Comparison of ENCODE assay signal across 8 cellular contexts in the genomic region with DNA sequence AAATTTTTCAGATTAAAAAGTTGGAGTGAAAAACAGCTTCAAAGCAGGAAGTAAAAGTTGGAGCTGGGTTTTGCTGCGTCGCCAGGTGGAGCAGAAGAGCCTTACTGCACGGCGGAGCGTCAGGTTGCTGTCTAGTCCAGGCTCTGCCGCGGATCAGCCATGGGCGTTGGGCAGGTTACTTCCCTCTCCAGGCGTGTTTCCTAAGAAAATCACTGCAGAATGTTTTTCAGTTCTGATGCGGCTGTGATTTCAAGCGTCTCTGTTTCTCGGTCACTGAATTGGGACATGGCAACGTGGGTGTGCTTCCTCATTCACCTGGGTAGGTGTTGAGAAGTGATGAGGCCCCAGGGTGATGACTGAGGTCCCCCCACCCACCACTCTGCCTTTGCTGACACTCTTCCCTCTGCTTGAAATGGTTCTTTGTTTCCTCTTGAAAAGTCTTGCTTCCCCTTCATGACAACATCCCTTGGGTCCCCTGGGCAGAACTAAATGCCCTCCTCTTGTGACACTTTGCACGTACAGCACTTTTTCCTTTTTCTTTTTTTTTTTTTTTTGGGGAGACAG. TPM values are rescaled to one million over a fixed set of nuclear protein-coding genes. Genes with fewer than 3 reads are reported as not detected.
DNase-seq lines count a peak whose midpoint lies in the region; ATAC-seq and TF ChIP-seq lines count a peak whose summit lies in the region.

No MANE protein-coding gene starts in this region.

- H3K9me3 ChIP-seq in psoas muscle: no peaks in the 10 kb centered on the region
- no peaks in the 10 kb centered on the region for H3K9me3 ChIP-seq in smooth muscle cell (replicated peaks; ENCODE audit: low read depth)

- H3K4me3 Mint-ChIP-seq in activated CD8-positive, alpha-beta T cell treated with anti-CD3 and anti-CD28 coated beads, Interleukin-2, amount 10 ng/mL, durations not matched to agents 7 days and 5 days: peak overlapping the region; percentile 91

- H3K4me3 ChIP-seq in psoas muscle (no peak overlapping the region), smooth muscle cell (no peak overlapping the region)

- CTCF ChIA-PET in activated CD8-positive, alpha-beta T cell treated with anti-CD3 and anti-CD28 coated beads, Interleukin-2, amount 10 ng/mL, durations not matched to agents 7 days and 5 days (lab: Charles Lee): interaction anchor here (1.0 to 14.6 kb wide), 17 partner anchors 7 to 213 kb away, joined by 3 to 321 read pairs (median 9); a partner anchor contains a TSS

- peaks cover 25% of the 10 kb centered on the region for H3K79me2 ChIP-seq in smooth muscle cell (ENCODE audit: low read depth)

- H3K27ac ChIP-seq in psoas muscle: no peak overlapping the region
- no peak overlapping the region for H3K27ac ChIP-seq in smooth muscle cell (ENCODE audit: low read depth)

- H3K27me3 Mint-ChIP-seq in activated CD8-positive, alpha-beta T cell treated with anti-CD3 and anti-CD28 coated beads, Interleukin-2, amount 10 ng/mL, durations not matched to agents 7 days and 5 days (ENCODE audit: low read depth): no peaks in the 10 kb centered on the region

- WGBS in psoas muscle, 3 donors: 84 to 86% (median 85%) methylated on average over 14 of the region's 14 CpGs
- WGBS in smooth muscle cell (ENCODE audit: low lambda C conversion rate): 91% methylated on average over 14 of the region's 14 CpGs

- no peaks in the 10 kb centered on the region for H3F3A ChIP-seq in smooth muscle cell (ENCODE audit: low read depth)

- no peak overlapping the region for H3K4me2 ChIP-seq in smooth muscle cell

- H3K27ac Mint-ChIP-seq in activated CD8-positive, alpha-beta T cell treated with anti-CD3 and anti-CD28 coated beads, Interleukin-2, amount 10 ng/mL, durations not matched to agents 7 days and 5 days: peak overlapping the region; percentile 93

- ATAC-seq in HG03565 (IDR thresholded peaks at IDR 0.05; ENCODE audit: unreplicated experiment) (peak; percentile 25), psoas muscle (no peak)
- ATAC-seq in activated CD8-positive, alpha-beta T cell treated with anti-CD3 and anti-CD28 coated beads, Interleukin-2, amount 10 ng/mL, durations not matched to agents 7 days and 5 days: no peak

- H4K20me1 ChIP-seq in smooth muscle cell (ENCODE audit: low read depth): peaks cover 85% of the 10 kb centered on the region

- POLR2A ChIA-PET in activated CD8-positive, alpha-beta T cell treated with anti-CD3 and anti-CD28 coated beads, Interleukin-2, amount 10 ng/mL, durations not matched to agents 7 days and 5 days (lab: Charles Lee): interaction anchor here (1.2 to 8.4 kb wide), 6 partner anchors 7 to 33 kb away, joined by 3 to 170 read pairs (median 6); a partner anchor contains a TSS

- H3K36me3 Mint-ChIP-seq in activated CD8-positive, alpha-beta T cell treated with anti-CD3 and anti-CD28 coated beads, Interleukin-2, amount 10 ng/mL, durations not matched to agents 7 days and 5 days (ENCODE audit: low read depth): peaks cover 91% of the 10 kb centered on the region

- peaks cover 63% of the 10 kb centered on the region for H3K4me1 Mint-ChIP-seq in activated CD8-positive, alpha-beta T cell treated with anti-CD3 and anti-CD28 coated beads, Interleukin-2, amount 10 ng/mL, durations not matched to agents 7 days and 5 days (ENCODE audit: low read depth)

- intact Hi-C loops in psoas muscle (cut with DNase I): no loop called here

- H3K9me3 Mint-ChIP-seq in activated CD8-positive, alpha-beta T cell treated with anti-CD3 and anti-CD28 coated beads, Interleukin-2, amount 10 ng/mL, durations not matched to agents 7 days and 5 days (ENCODE audit: insufficient read depth): no peaks in the 10 kb centered on the region

- H3K36me3 ChIP-seq in psoas muscle (ENCODE audit: insufficient read depth in 1 of 2, low read depth in 1 of 2): no peaks in the 10 kb centered on the region
- H3K36me3 ChIP-seq in smooth muscle cell (ENCODE audit: low read depth): no peaks in the 10 kb centered on the region

- DNase-seq in GM10266 (ENCODE audit: extremely low spot score): no peak
- peak; percentile 78 for DNase-seq in activated CD8-positive, alpha-beta T cell treated with anti-CD3 and anti-CD28 coated beads, Interleukin-2, amount 10 ng/mL, durations not matched to agents 7 days and 5 days
- DNase-seq in kidney tubule cell (ENCODE audit: low spot score): peak; percentile 50
- no peak for DNase-seq in GOT3 (lab: John Stamatoyannopoulos, UW)
- DNase-seq in psoas muscle: no peak
- no peak for DNase-seq in smooth muscle cell (lab: John Stamatoyannopoulos, UW; ENCODE audit: unreplicated experiment)
- no peak for DNase-seq in NCI-H2171 treated with DMSO at 0.1 percent for 48 hours (lab: John Stamatoyannopoulos, UW)

- H3K4me1 ChIP-seq in psoas muscle: peaks cover 7% of the 10 kb centered on the region
- H3K4me1 ChIP-seq in smooth muscle cell (ENCODE audit: low read depth): no peaks in the 10 kb centered on the region

- no peaks in the 10 kb centered on the region for H3K27me3 ChIP-seq in psoas muscle (ENCODE audit: insufficient read depth in 3 of 3, low read length in 2 of 3)
- H3K27me3 ChIP-seq in smooth muscle cell (ENCODE audit: low read depth): no peaks in the 10 kb centered on the region

- no peak overlapping the region for H3K9ac ChIP-seq in smooth muscle cell (ENCODE audit: low read depth)

- no peak overlapping the region for H2AFZ ChIP-seq in smooth muscle cell (ENCODE audit: low read depth)

- TF ChIP-seq CTCF in GM10266 (IDR thresholded peaks at IDR 0.05; ENCODE audit: control insufficient read depth, insufficient read depth, low read depth, missing control alignments): peak; percentile 65
- TF ChIP-seq CTCF in psoas muscle (IDR thresholded peaks at IDR 0.05): no peak
- no peak for TF ChIP-seq CTCF in smooth muscle cell (IDR thresholded peaks at IDR 0.05; ENCODE audit: borderline replicate concordance, insufficient read depth, poor library complexity, severe bottlenecking)

RNA-seq across cellular contexts. Expression of a gene that starts 7.6 kb away (rescaled TPM):
- total RNA-seq in activated CD8-positive, alpha-beta T cell treated with anti-CD3 and anti-CD28 coated beads, Interleukin-2, amount 10 ng/mL, durations not matched to agents 7 days and 5 days: 100 to 1,000 TPM; 863 to 926 TPM
- 10 to 100 TPM; 14.9 to 30.4 (median 25.0) TPM for total RNA-seq in psoas muscle
- 10 to 100 TPM in 2 of 3 donors, 1 to 10 TPM in 1; 9.6 to 17.1 (median 10.6) TPM for polyA plus RNA-seq in psoas muscle
- total RNA-seq in smooth muscle cell: 19.5 and 22.0 TPM in 2 replicates
- polyA plus RNA-seq in smooth muscle cell: 26.3 and 31.3 TPM in 2 replicates

Comparison
In these comparisons a context has a peak if more than half of its experiments do, and no peak if none do; other contexts are left out.
1. DNase-seq: peak in activated CD8-positive, alpha-beta T cell treated with anti-CD3 and anti-CD28 coated beads, Interleukin-2, amount 10 ng/mL, durations not matched to agents 7 days and 5 days (single experiment) and kidney tubule cell (single experiment); none in GM10266 (single experiment), GOT3 (single experiment), psoas muscle (0 of 2), smooth muscle cell (single experiment) and NCI-H2171 treated with DMSO at 0.1 percent for 48 hours (single experiment).
2. RNA of a gene that starts 7.6 kb away (total RNA-seq): 863 to 926 TPM in activated CD8-positive, alpha-beta T cell treated with anti-CD3 and anti-CD28 coated beads, Interleukin-2, amount 10 ng/mL, durations not matched to agents 7 days and 5 days; 14.9 to 30.4 TPM in psoas muscle and 19.5 to 22.0 TPM in smooth muscle cell; every median in the first group is over 10 times any median in the second.